Comparison of ENCODE assay signal across 8 cellular contexts in the genomic region with DNA sequence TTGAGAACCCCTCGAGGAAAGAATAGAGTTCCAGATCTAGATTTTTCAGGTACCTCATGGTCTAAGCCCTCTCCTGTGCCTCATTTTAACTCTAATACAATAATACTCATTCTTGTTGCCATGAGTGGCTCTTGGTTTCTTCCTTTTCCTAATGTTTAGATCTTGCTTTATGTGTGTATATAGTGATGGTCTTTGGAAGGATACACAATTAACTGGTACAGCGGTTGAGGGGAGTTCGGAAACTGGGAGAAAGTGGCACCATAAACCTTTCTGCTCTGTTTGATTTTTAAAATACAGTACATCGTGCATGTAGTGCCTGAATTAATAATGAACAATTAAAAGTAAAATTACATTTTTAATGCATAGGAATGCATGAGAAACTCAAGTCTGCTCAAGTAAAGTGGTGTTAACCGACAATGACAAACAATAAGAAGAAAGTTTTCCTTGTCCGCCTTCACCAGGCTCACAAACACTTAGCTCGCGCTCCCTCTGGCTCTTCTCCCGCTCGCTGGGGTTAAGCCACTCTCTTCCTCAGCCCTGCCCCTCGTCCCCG. TPM values are rescaled to one million over a fixed set of nuclear protein-coding genes. Genes with fewer than 3 reads are reported as not detected.
A peak's percentile ranks its signal among the peaks of the same experiment; 100 is the strongest.
DNase-seq lines count a peak whose midpoint lies in the region; ATAC-seq and TF ChIP-seq lines count a peak whose summit lies in the region.

No MANE protein-coding gene starts in this region.

- H3K4me3 Mint-ChIP-seq in activated CD4-positive, alpha-beta T cell treated with anti-CD3 and anti-CD28 coated beads for 36 hours, result peak overlapping the region; percentile 94

- peaks cover 13% of the 10 kb centered on the region for H3K4me1 ChIP-seq in OCI-LY3 (ENCODE audit: low read length)
- peaks cover 6 to 41% (median 17%) of the 10 kb centered on the region in 3 donors for H3K4me1 ChIP-seq in esophagus squamous epithelium

- TF ChIP-seq CTCF in OCI-LY3 (IDR thresholded peaks at IDR 0.05; ENCODE audit: low read depth, low read length), result no peak
- no peak for TF ChIP-seq CTCF in esophagus squamous epithelium (IDR thresholded peaks at IDR 0.05)

- WGBS in esophagus squamous epithelium, 2 donors, result 4 to 5% methylated on average over 12 of the region's 12 CpGs

- H3K79me2 ChIP-seq in OCI-LY3 (ENCODE audit: low read length), result peaks cover 31% of the 10 kb centered on the region

- no peaks in the 10 kb centered on the region for H3K27me3 ChIP-seq in OCI-LY3 (ENCODE audit: low read depth, low read length)
- H3K27me3 ChIP-seq in esophagus squamous epithelium, result no peaks in the 10 kb centered on the region

- H3K4me2 ChIP-seq in OCI-LY3 (ENCODE audit: low read length), result peak overlapping the region; percentile 97

- intact Hi-C loops in activated CD4-positive, alpha-beta T cell treated with anti-CD3 and anti-CD28 coated beads for 36 hours (cut with DNase I, micrococcal nuclease), result loop anchor here (1.0 to 5.0 kb wide), 8 partner anchors 21 to 257 kb away; a partner anchor contains a TSS
- intact Hi-C loops in esophagus squamous epithelium (cut with DNase I), result no loop called here

- peak overlapping the region; percentile 98 for H2AFZ ChIP-seq in OCI-LY3 (ENCODE audit: low read depth, low read length)

- H3K36me3 ChIP-seq in OCI-LY3 (replicated peaks; ENCODE audit: low read depth, low read length) (peaks cover 5% of the 10 kb centered on the region), esophagus squamous epithelium (no peaks in the 10 kb centered on the region)

- POLR2A ChIA-PET in activated CD4-positive, alpha-beta T cell treated with anti-CD3 and anti-CD28 coated beads for 36 hours (lab: Charles Lee), result interaction anchor here (1.3 to 2.1 kb wide), 4 partner anchors 14 to 257 kb away, joined by 3 to 11 read pairs (median 8); a partner anchor contains a TSS

- H3K9me3 ChIP-seq in OCI-LY3 (ENCODE audit: insufficient read depth, low read length) (no peaks in the 10 kb centered on the region), esophagus squamous epithelium (no peaks in the 10 kb centered on the region)

- H3K9me3 Mint-ChIP-seq in activated CD4-positive, alpha-beta T cell treated with anti-CD3 and anti-CD28 coated beads for 36 hours (ENCODE audit: low read depth), result no peaks in the 10 kb centered on the region

- ATAC-seq in activated CD4-positive, alpha-beta T cell treated with anti-CD3 and anti-CD28 coated beads for 36 hours, result peak; percentile 3
- no peak for ATAC-seq in HG03342 (IDR thresholded peaks at IDR 0.05; ENCODE audit: unreplicated experiment)

- H3K4me3 ChIP-seq in OCI-LY3 (ENCODE audit: low read length) (peak overlapping the region; percentile 91), esophagus squamous epithelium (peak overlapping the region; percentile 65 to 99 (median 94))

- CTCF ChIA-PET in activated CD4-positive, alpha-beta T cell treated with anti-CD3 and anti-CD28 coated beads for 36 hours (lab: Charles Lee), result interaction anchor here (0.6 to 2.5 kb wide), 13 partner anchors 11 to 257 kb away, joined by 3 to 10 read pairs (median 4); a partner anchor contains a TSS

- H3K9ac ChIP-seq in OCI-LY3 (ENCODE audit: low read length), result peak overlapping the region; percentile 63

- peaks cover 30% of the 10 kb centered on the region for H3K4me1 Mint-ChIP-seq in activated CD4-positive, alpha-beta T cell treated with anti-CD3 and anti-CD28 coated beads for 36 hours

- no peak for DNase-seq in activated CD4-positive, alpha-beta T cell treated with anti-CD3 and anti-CD28 coated beads for 36 hours
- DNase-seq in activated CD4-positive, alpha-beta T cell treated with anti-CD3 and anti-CD28 coated beads for 4 hours, result no peak
- DNase-seq in esophagus squamous epithelium (lab: John Stamatoyannopoulos, UW) (no peak), smooth muscle cell of the brain vasculature (ENCODE audit: low read depth, low spot score) (peak; percentile 89), midbrain (lab: John Stamatoyannopoulos, UW) (no peak), hypothalamus (lab: John Stamatoyannopoulos, UW) (no peak)

- peak overlapping the region; percentile 80 for H3K27ac Mint-ChIP-seq in activated CD4-positive, alpha-beta T cell treated with anti-CD3 and anti-CD28 coated beads for 36 hours

- peaks cover 15% of the 10 kb centered on the region for H3K36me3 Mint-ChIP-seq in activated CD4-positive, alpha-beta T cell treated with anti-CD3 and anti-CD28 coated beads for 36 hours (ENCODE audit: low read depth)

- no peaks in the 10 kb centered on the region for H3K27me3 Mint-ChIP-seq in activated CD4-positive, alpha-beta T cell treated with anti-CD3 and anti-CD28 coated beads for 36 hours

- H4K20me1 ChIP-seq in OCI-LY3 (ENCODE audit: insufficient read depth, low read length), result peaks cover 21% of the 10 kb centered on the region

- H3K27ac ChIP-seq in OCI-LY3 (ENCODE audit: low read length) (no peak overlapping the region), esophagus squamous epithelium (peak overlapping the region; percentile 93 to 100 (median 100))

- TF ChIP-seq POLR2A in esophagus squamous epithelium (IDR thresholded peaks at IDR 0.05), result no peak

RNA-seq across cellular contexts. Expression of a gene that starts 0.4 kb away (rescaled TPM):
- total RNA-seq in activated CD4-positive, alpha-beta T cell treated with anti-CD3 and anti-CD28 coated beads for 36 hours, result 10 to 100 TPM; 24.4 to 27.7 TPM
- 10 to 100 TPM; 34.5 to 57.2 (median 43.2) TPM for total RNA-seq in esophagus squamous epithelium

RNA-seq across cellular contexts. Expression of a gene that starts 21.1 kb away (rescaled TPM):
- total RNA-seq in activated CD4-positive, alpha-beta T cell treated with anti-CD3 and anti-CD28 coated beads for 36 hours, result 10 to 100 TPM; 12.8 to 15.9 TPM
- 1 to 10 TPM; 2.8 to 5.3 (median 4.7) TPM for total RNA-seq in esophagus squamous epithelium

RNA-seq across cellular contexts. Expression of a gene that starts 37.9 kb away (rescaled TPM):
- total RNA-seq in activated CD4-positive, alpha-beta T cell treated with anti-CD3 and anti-CD28 coated beads for 36 hours, result not detected
- not detected for total RNA-seq in esophagus squamous epithelium
